In genomic region chr12:66010787-66011547, GRCh38 we compare ENCODE assay signal across 27 cellular contexts.
"Had no signal": no experiment of that assay in that cellular context is flagged by ENCODE, and none has a peak within 500 bp of the region (broad histone marks: within the 10 kb centered on the region; RNA-seq: fewer than 3 reads in every experiment).

No MANE protein-coding gene starts in this region.

- H3K4me1 ChIP-seq: lower lobe of right lung, parathyroid adenoma, prostate gland, testis, tibial artery, upper lobe of left lung, uterus had no signal

- H3K4me3 Mint-ChIP-seq: natural killer cell; neural crest cell; stimulated activated memory B cell treated with anti-CD40 and anti-IgM and Interleukin-4, amounts not matched to agents 10 μg/mL and 1 μg/mL and 100 μg/mL, for 72 hours had no signal

- H3K9me3 Mint-ChIP-seq: neural crest cell had no signal

- H2AFZ ChIP-seq: parathyroid adenoma had no signal

- H3K36me3 ChIP-seq: heart right ventricle, left ventricle myocardium inferior, lower lobe of right lung, prostate gland, right atrium auricular region, tibial artery, upper lobe of left lung, uterus had no signal

- H3K4me3 ChIP-seq: heart right ventricle, left ventricle myocardium inferior, lower lobe of right lung, prostate gland, right atrium auricular region, smooth muscle cell, testis, tibial artery, upper lobe of left lung, uterus had no signal

- FAIRE-seq: islet of Langerhans had no signal

- H3K27ac Mint-ChIP-seq: natural killer cell; stimulated activated memory B cell treated with anti-CD40 and anti-IgM and Interleukin-4, amounts not matched to agents 10 μg/mL and 1 μg/mL and 100 μg/mL, for 72 hours had no signal

- H3K9me3 ChIP-seq: lower lobe of right lung, prostate gland, right atrium auricular region, testis, upper lobe of left lung, uterus had no signal

- ATAC-seq: foreskin keratinocyte; heart right ventricle; left colon; lower lobe of right lung; natural killer cell; sciatic nerve; stimulated activated memory B cell treated with anti-CD40 and anti-IgM and Interleukin-4, amounts not matched to agents 10 μg/mL and 1 μg/mL and 100 μg/mL, for 72 hours; stimulated activated naive CD8-positive, alpha-beta T cell treated with anti-CD3 and anti-CD28 coated beads, Interleukin-15, Interleukin-2, amounts not matched to agents 100 U/mL and 50 U/mL, for 24 hours had no signal

- H3K9ac ChIP-seq: parathyroid adenoma had no signal

- H3K27ac ChIP-seq: foreskin keratinocyte, heart right ventricle, left ventricle myocardium inferior, lower lobe of right lung, parathyroid adenoma, prostate gland, right atrium auricular region, testis, tibial artery, upper lobe of left lung, uterus had no signal

- H3K27me3 ChIP-seq: foreskin keratinocyte, heart right ventricle, right atrium auricular region, testis, tibial artery, upper lobe of left lung, uterus had no signal

- H3K4me1 Mint-ChIP-seq: natural killer cell; stimulated activated memory B cell treated with anti-CD40 and anti-IgM and Interleukin-4, amounts not matched to agents 10 μg/mL and 1 μg/mL and 100 μg/mL, for 72 hours had no signal

- DNase-seq: cerebellar nuclear complex; cortex of kidney; foreskin keratinocyte; glutamatergic neuron; heart right ventricle; hippocampal formation; kidney glomerular epithelial cell; left colon; left ventricle myocardium inferior; lower lobe of right lung; natural killer cell; stimulated activated CD4-positive, alpha-beta T cell treated with anti-CD3 and anti-CD28 coated beads, Interleukin-2, amount 100 ng/mL, for 24 hours; stimulated activated CD4-positive, alpha-beta T cell treated with anti-CD3 and anti-CD28 coated beads, Interleukin-4, amount 100 ng/mL, for 4 hours; stimulated activated naive CD8-positive, alpha-beta T cell treated with anti-CD3 and anti-CD28 coated beads, Interleukin-15, Interleukin-2, amounts not matched to agents 100 U/mL and 50 U/mL, for 24 hours; substantia nigra; testis; tibial artery; upper lobe of left lung; uterus had no signal

- H3K79me2 ChIP-seq: parathyroid adenoma had no signal

- H3K4me2 ChIP-seq: smooth muscle cell had no signal
